ENCODE assay signal across 11 cellular contexts in genomic region chrX:25013593-25014365, GRCh38. TPM values are rescaled to one million over a fixed set of nuclear protein-coding genes. Genes with fewer than 3 reads are reported as not detected.
DNase-seq lines count a peak whose midpoint lies in the region; ATAC-seq and TF ChIP-seq lines count a peak whose summit lies in the region.
"Had no signal": no experiment of that assay in that cellular context is flagged by ENCODE, and none has a peak within 500 bp of the region (broad histone marks: within the 10 kb centered on the region; RNA-seq: fewer than 3 reads in every experiment).

No MANE protein-coding gene starts in this region.

- peaks cover 6% of the 10 kb centered on the region for H3K4me1 Mint-ChIP-seq in CD4-positive, alpha-beta T cell (ENCODE audit: low read depth)

- no peaks in the 10 kb centered on the region for H3K79me2 ChIP-seq in OCI-LY7 (ENCODE audit: insufficient read depth, low read depth, low read length)

- H3K27ac ChIP-seq in CD4-positive, alpha-beta T cell (ENCODE audit: low read depth, low read length) = no peak overlapping the region
- no peak overlapping the region for H3K27ac ChIP-seq in OCI-LY7 (ENCODE audit: low read depth, low read length, poor library complexity, severe bottlenecking)

- no peak overlapping the region for H2AFZ ChIP-seq in OCI-LY7 (ENCODE audit: low read length)

- TF ChIP-seq CTCF in CD4-positive, alpha-beta T cell (IDR thresholded peaks at IDR 0.05) = no peak
- no peak for TF ChIP-seq CTCF in OCI-LY7 (conservative IDR thresholded peaks at IDR 0.05; ENCODE audit: low read length)

- BruUV-seq in OCI-LY7 (replicated peaks; lab: Mats Ljungman, UMichigan) = no TSS peak

- H3K4me1 ChIP-seq in OCI-LY7 (ENCODE audit: insufficient read depth, low read length, poor library complexity, severe bottlenecking) = no peaks in the 10 kb centered on the region
- H3K4me1 ChIP-seq in iPS-15b (ENCODE audit: control insufficient read depth, insufficient read depth, low read length) = peaks cover 20% of the 10 kb centered on the region

- no peaks in the 10 kb centered on the region for H3K9me3 Mint-ChIP-seq in CD4-positive, alpha-beta T cell

- H3K27me3 Mint-ChIP-seq in CD4-positive, alpha-beta T cell = peaks cover 57% of the 10 kb centered on the region

- H3K27ac Mint-ChIP-seq in CD4-positive, alpha-beta T cell = no peak overlapping the region

- no peak overlapping the region for H3K9ac ChIP-seq in iPS-15b (ENCODE audit: low read depth, low read length)

- no peaks in the 10 kb centered on the region for H3K36me3 Mint-ChIP-seq in CD4-positive, alpha-beta T cell (ENCODE audit: low read depth)

- no peaks in the 10 kb centered on the region for H4K20me1 ChIP-seq in OCI-LY7 (ENCODE audit: insufficient read depth, low read length)

- no peaks in the 10 kb centered on the region for H3K9me3 ChIP-seq in CD4-positive, alpha-beta T cell (ENCODE audit: control insufficient read depth, low read length)
- H3K9me3 ChIP-seq in OCI-LY7 (ENCODE audit: low read length) (no peaks in the 10 kb centered on the region), iPS-15b (ENCODE audit: control insufficient read depth, insufficient read depth, low read length) (no peaks in the 10 kb centered on the region)

- no peak for ATAC-seq in CD4-positive, alpha-beta T cell (ENCODE audit: poor library complexity)
- ATAC-seq in GM18909 (IDR thresholded peaks at IDR 0.05; ENCODE audit: poor library complexity, unreplicated experiment) = peak; percentile 60
- ATAC-seq: sciatic nerve had no signal

- DNase-seq in CD4-positive, alpha-beta T cell = no peak
- DNase-seq in OCI-LY7 (ENCODE audit: low spot score) = peak; percentile 37
- DNase-seq in HuH-7 (ENCODE audit: low spot score) = no peak
- no peak for DNase-seq in MV-4-11 (lab: John Stamatoyannopoulos, UW)
- DNase-seq in NCI-H345 (lab: John Stamatoyannopoulos, UW) = no peak
- DNase-seq in NOMO-1 (lab: John Stamatoyannopoulos, UW; ENCODE audit: unreplicated experiment in 2 of 2) = no peak
- DNase-seq: activated CD4-positive, CD25-positive, alpha-beta regulatory T cell treated with anti-CD3 and anti-CD28 coated beads, Interleukin-2, amount 50 U/mL, for 72 hours; NCI-H187 had no signal

- CTCF ChIA-PET in CD4-positive, alpha-beta T cell (lab: Charles Lee) = no interaction called here
- CTCF ChIA-PET in OCI-LY7 (lab: Charles Lee; ENCODE audit: unreplicated experiment) = no interaction called here

- intact Hi-C loops in CD4-positive, alpha-beta T cell (cut with DNase I, micrococcal nuclease) = no loop called here
- intact Hi-C loops in OCI-LY7 (cut with micrococcal nuclease; ENCODE audit: unreplicated experiment) = no loop called here

- peaks cover 76% of the 10 kb centered on the region for H3K27me3 ChIP-seq in CD4-positive, alpha-beta T cell (ENCODE audit: control insufficient read depth, insufficient read depth, low read length)
- peaks cover 97% of the 10 kb centered on the region for H3K27me3 ChIP-seq in iPS-15b (ENCODE audit: control insufficient read depth, insufficient read depth, low read length)

- no peaks in the 10 kb centered on the region for H3K36me3 ChIP-seq in OCI-LY7 (ENCODE audit: insufficient read depth, low read length)
- no peaks in the 10 kb centered on the region for H3K36me3 ChIP-seq in iPS-15b (ENCODE audit: control insufficient read depth, insufficient read depth, low read length)

- no peak overlapping the region for H3K4me2 ChIP-seq in OCI-LY7 (ENCODE audit: low read length)

- H3K4me3 ChIP-seq in OCI-LY7 (ENCODE audit: low read depth, low read length, poor library complexity, severe bottlenecking) (no peak overlapping the region), iPS-15b (ENCODE audit: low read depth, low read length) (peak overlapping the region; percentile 26)

- peak overlapping the region; percentile 63 for H3K4me3 Mint-ChIP-seq in CD4-positive, alpha-beta T cell

- POLR2A ChIA-PET in CD4-positive, alpha-beta T cell (lab: Charles Lee) = no interaction called here
- POLR2A ChIA-PET in OCI-LY7 (lab: Charles Lee) = no interaction called here

- H3K9me2 ChIP-seq in OCI-LY7 (ENCODE audit: insufficient read depth, low read length) = no peaks in the 10 kb centered on the region

RNA-seq across cellular contexts. Expression of gene ARX, which starts 2.0 kb away (rescaled TPM):
- total RNA-seq in CD4-positive, alpha-beta T cell = not detected
- total RNA-seq in OCI-LY7 (2014; rRNA removed; shearing (Covaris generic)) = not detected in 2 replicates
- total RNA-seq in OCI-LY7 (2022) = 0.11 TPM in 1 of 2 replicates, not detected in the other
- total RNA-seq: sciatic nerve had no signal
